In genomic region chr4:17468638-17469221, GRCh38 we compare ENCODE assay signal across 8 cellular contexts.
DNase-seq lines count a peak whose midpoint lies in the region; ATAC-seq and TF ChIP-seq lines count a peak whose summit lies in the region.

No MANE protein-coding gene starts in this region.

- DNase-seq in D341Med (ENCODE audit: low spot score) (peak; percentile 68), coronary artery (ENCODE audit: low spot score) (no peak), nephron progenitor cell (peak; percentile 44), GM19240 (ENCODE audit: insufficient read length, low spot score) (no peak)
- DNase-seq in activated naive CD4-positive, alpha-beta T cell treated with anti-CD3 and anti-CD28 coated beads, Interleukin-2, amount 50 U/mL, for 16 hours = no peak

- H3K27me3 Mint-ChIP-seq in nephron progenitor cell (ENCODE audit: low read depth, poor library complexity) = peaks cover 7% of the 10 kb centered on the region

- peaks cover 3% of the 10 kb centered on the region for H3K36me3 Mint-ChIP-seq in nephron progenitor cell (ENCODE audit: low read depth)

- H3K4me3 Mint-ChIP-seq in nephron progenitor cell = no peak overlapping the region

- ATAC-seq in GM21786 (IDR thresholded peaks at IDR 0.05; ENCODE audit: unreplicated experiment) (no peak), GM19035 (IDR thresholded peaks at IDR 0.05; ENCODE audit: unreplicated experiment) (no peak)

- TF ChIP-seq CTCF in coronary artery (IDR thresholded peaks at IDR 0.05) (peak; percentile 32), nephron progenitor cell (IDR thresholded peaks at IDR 0.05) (peak; percentile 70)

- no peak overlapping the region for H3K4me3 ChIP-seq in coronary artery

- TF ChIP-seq RAD21 in Ishikawa (IDR thresholded peaks at IDR 0.05; ENCODE audit: low read depth) = peak; percentile 42

- no peak for TF ChIP-seq EP300 in Ishikawa (IDR thresholded peaks at IDR 0.05; ENCODE audit: borderline replicate concordance)

- peak overlapping the region; percentile 26 for H3K27ac Mint-ChIP-seq in nephron progenitor cell

- H3K27ac ChIP-seq in coronary artery = no peak overlapping the region

- H3K4me1 Mint-ChIP-seq in nephron progenitor cell = peaks cover 18% of the 10 kb centered on the region

- peaks cover 4% of the 10 kb centered on the region for H3K9me3 Mint-ChIP-seq in nephron progenitor cell

TF ChIP-seq in Ishikawa, 13 proteins besides CTCF, POLR2A, EP300 and RAD21:
- no peak for TF ChIP-seq TCF12 (IDR thresholded peaks at IDR 0.05; ENCODE audit: low read depth)
- TF ChIP-seq YY1 (IDR thresholded peaks at IDR 0.05; ENCODE audit: low read depth) = no peak
- no peak for TF ChIP-seq TAF1 (IDR thresholded peaks at IDR 0.05; ENCODE audit: low read depth)
- TF ChIP-seq REST (IDR thresholded peaks at IDR 0.05; ENCODE audit: low read depth) = no peak
- TF ChIP-seq NFIC (IDR thresholded peaks at IDR 0.05) = no peak
- TF ChIP-seq CEBPB (IDR thresholded peaks at IDR 0.05) = no peak

Comparison
In these comparisons a context has a peak if more than half of its experiments do, and no peak if none do; other contexts are left out.
1. DNase-seq: peak in D341Med (single experiment) and nephron progenitor cell (single experiment); none in coronary artery (single experiment), GM19240 (single experiment) and activated naive CD4-positive, alpha-beta T cell treated with anti-CD3 and anti-CD28 coated beads, Interleukin-2, amount 50 U/mL, for 16 hours (single experiment).